1 cellular context compared by ENCODE assay signal in genomic region chr7:7251742-7252141, GRCh38.
TF ChIP-seq lines count a peak whose summit lies in the region.

No MANE protein-coding gene starts in this region.

TF ChIP-seq in HepG2, 621 proteins besides CTCF, POLR2A, EP300 and RAD21 (continued from another document):
- TF ChIP-seq NFAT5 (CRISPR knock-in tag; IDR thresholded peaks at IDR 0.05), result no peak
